Comparison of ENCODE assay signal across 26 cellular contexts in the genomic region with DNA sequence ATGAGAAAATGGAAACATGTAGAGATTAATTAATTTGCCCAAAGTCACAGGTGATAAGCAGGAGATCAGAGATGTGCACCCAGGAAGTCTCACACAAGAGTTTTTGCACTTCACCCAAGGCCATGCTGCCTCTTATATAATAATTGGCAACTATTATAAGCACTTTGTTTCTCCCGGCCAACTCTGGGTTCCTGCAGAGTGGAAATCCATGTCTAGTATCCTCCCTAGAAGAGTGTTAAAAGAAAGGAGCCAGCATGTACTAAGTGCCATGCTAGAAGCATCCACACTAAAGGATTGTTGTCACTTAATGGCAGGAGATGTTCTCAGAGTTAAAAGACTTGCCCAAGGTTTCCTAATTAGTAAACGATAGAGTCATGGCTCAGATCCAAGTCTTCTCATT.
"Had no signal": no experiment of that assay in that cellular context is flagged by ENCODE, and none has a peak within 500 bp of the region (broad histone marks: within the 10 kb centered on the region; RNA-seq: fewer than 3 reads in every experiment).

No MANE protein-coding gene starts in this region.

- H3K27me3 ChIP-seq: ascending aorta, breast epithelium, cardiac muscle cell, dorsolateral prefrontal cortex had no signal

- H3K4me1 ChIP-seq: ascending aorta, breast epithelium had no signal

- H3K4me3 ChIP-seq: ascending aorta, breast epithelium, cardiac muscle cell, coronary artery, dorsolateral prefrontal cortex had no signal

- DNase-seq: activated CD4-positive, alpha-beta memory T cell treated with anti-CD3 and anti-CD28 coated beads, Interleukin-2, amount 10 ng/mL, durations not matched to agents 7 days and 5 days; activated CD4-positive, alpha-beta T cell treated with anti-CD3 and anti-CD28 coated beads for 1 hour; activated CD4-positive, alpha-beta T cell treated with anti-CD3 and anti-CD28 coated beads for 4 hours; activated CD4-positive, alpha-beta T cell treated with anti-CD3 and anti-CD28 coated beads, Interleukin-2, amount 10 ng/mL, durations not matched to agents 7 days and 5 days; activated CD4-positive, alpha-beta T cell treated with anti-CD3 and anti-CD28 coated beads, Interleukin-2, amount 50 U/mL, for 4 hours; activated CD8-positive, alpha-beta memory T cell treated with anti-CD3 and anti-CD28 coated beads, Interleukin-2, amount 50 U/mL, for 48 hours; activated gamma-delta T cell; activated naive CD4-positive, alpha-beta T cell; activated naive CD4-positive, alpha-beta T cell treated with anti-CD3 and anti-CD28 coated beads, Interleukin-2, amount 10 ng/mL, durations not matched to agents 7 days and 5 days; activated naive CD8-positive, alpha-beta T cell treated with anti-CD3 and anti-CD28 coated beads, Interleukin-2, amount 10 ng/mL, durations not matched to agents 7 days and 5 days; activated T-cell treated with anti-CD3 and anti-CD28 coated beads for 4 hours; activated T-cell treated with anti-CD3 and anti-CD28 coated beads, Interleukin-2, amount 50 U/mL, for 24 hours; activated T-cell treated with anti-CD3 and anti-CD28 coated beads, Interleukin-2, amount 50 U/mL, for 72 hours; dorsolateral prefrontal cortex; effector memory CD4-positive, alpha-beta T cell; endodermal cell; foreskin fibroblast; head of caudate nucleus; T-helper 2 cell had no signal

- H3K9me3 ChIP-seq: ascending aorta, breast epithelium had no signal

- ATAC-seq: activated naive CD4-positive, alpha-beta T cell treated with anti-CD3 and anti-CD28 coated beads, Interleukin-2, amount 50 U/mL, for 72 hours; activated T-cell treated with anti-CD3 and anti-CD28 coated beads, Interleukin-2, amount 50 U/mL, for 72 hours; esophagus mucosa; WTC11 had no signal

- H3K36me3 ChIP-seq: ascending aorta, breast epithelium, cardiac muscle cell had no signal

- H3K27ac ChIP-seq: ascending aorta, breast epithelium, coronary artery, dorsolateral prefrontal cortex had no signal
